In genomic region chr5:158940977-158941376, GRCh38 we compare ENCODE assay signal across 22 cellular contexts.
DNase-seq lines count a peak whose midpoint lies in the region; ATAC-seq and FAIRE-seq lines count a peak whose summit lies in the region.
"Had no signal": no experiment of that assay in that cellular context is flagged by ENCODE, and none has a peak within 500 bp of the region (broad histone marks: within the 10 kb centered on the region; RNA-seq: fewer than 3 reads in every experiment).

No MANE protein-coding gene starts in this region.

- ATAC-seq in GM19395 (IDR thresholded peaks at IDR 0.05; ENCODE audit: unreplicated experiment) = peak; percentile 68
- peak; percentile 70 for ATAC-seq in HG02981 (IDR thresholded peaks at IDR 0.05; ENCODE audit: unreplicated experiment)
- ATAC-seq in GM19328 (IDR thresholded peaks at IDR 0.05; ENCODE audit: unreplicated experiment) = no peak
- ATAC-seq: sciatic nerve; stimulated activated effector memory CD8-positive, alpha-beta T cell treated with anti-CD3 and anti-CD28 coated beads, Interleukin-12 subunit alpha, Interleukin-12 subunit beta, amount 100 ng/mL, for 72 hours; upper lobe of right lung had no signal

- DNase-seq in GM18507 (ENCODE audit: extremely low spot score, insufficient read length, low read depth) (no peak), NCI-H1694 treated with DMSO at 0.1 percent for 48 hours (lab: John Stamatoyannopoulos, UW) (peak; percentile 39), DMS53 treated with DMSO at 0.1 percent for 48 hours (lab: John Stamatoyannopoulos, UW; ENCODE audit: unreplicated experiment) (no peak), SKM-1 treated with dmso at 0.1 percent for 144 hours (lab: John Stamatoyannopoulos, UW; ENCODE audit: unreplicated experiment) (no peak)
- no peak for DNase-seq in activated naive CD4-positive, alpha-beta T cell treated with Interleukin-2 at 50 U/mL for 16 hours
- DNase-seq: activated CD4-positive, alpha-beta T cell treated with anti-CD3 and anti-CD28 coated beads, Interleukin-2, amount 50 U/mL, for 48 hours; activated naive CD4-positive, alpha-beta T cell treated with anti-CD3 and anti-CD28 coated beads, Interleukin-2, amount 10 ng/mL, durations not matched to agents 7 days and 5 days; DMS79 treated with DMSO at 0.1 percent for 48 hours; effector CD4-positive, alpha-beta T cell; GF-D8; islet precursor cell; NCI-H146; NCI-H526; stimulated activated CD4-positive, alpha-beta T cell treated with anti-CD3 and anti-CD28 coated beads, Interleukin-12 subunit alpha, Interleukin-12 subunit beta, amount 100 ng/mL, for 4 hours; stimulated activated CD4-positive, alpha-beta T cell treated with anti-CD3 and anti-CD28 coated beads, Interleukin-4, amount 100 ng/mL, for 24 hours; T-helper 1 cell; upper lobe of right lung had no signal

- peak; percentile 26 for FAIRE-seq in GM18507 (lab: Jason Lieb, UNC)
